ENCODE assay signal across 10 cellular contexts in the genomic region with DNA sequence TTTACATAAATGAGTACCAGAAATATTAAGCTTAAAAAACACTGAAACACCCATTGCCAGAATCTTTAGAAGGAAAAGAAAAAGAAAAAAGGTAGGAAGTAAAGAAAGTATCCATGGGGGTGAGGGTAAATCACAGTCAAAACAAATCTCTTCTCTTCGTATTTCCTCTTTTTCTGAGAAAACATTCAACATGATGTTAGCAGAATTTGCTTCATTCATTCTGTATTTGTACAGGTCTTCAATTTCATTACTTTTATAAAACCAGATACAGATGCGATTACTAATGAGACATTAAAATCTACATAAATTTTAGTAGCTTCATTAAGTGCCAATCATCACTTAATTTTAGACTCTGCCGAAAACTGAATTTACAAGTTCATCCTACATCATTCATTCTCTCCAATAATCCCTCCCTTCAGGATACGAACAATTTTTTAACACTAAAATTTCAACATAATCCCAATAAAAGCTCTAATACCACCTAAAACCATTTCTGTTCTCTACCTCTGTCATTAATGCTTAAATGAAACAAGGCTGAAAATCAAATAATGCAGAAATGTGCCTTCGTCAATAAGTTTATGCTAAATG. TPM values are rescaled to one million over a fixed set of nuclear protein-coding genes. Genes with fewer than 3 reads are reported as not detected.
DNase-seq lines count a peak whose midpoint lies in the region; ATAC-seq and TF ChIP-seq lines count a peak whose summit lies in the region.
"Had no signal": no experiment of that assay in that cellular context is flagged by ENCODE, and none has a peak within 500 bp of the region (broad histone marks: within the 10 kb centered on the region; RNA-seq: fewer than 3 reads in every experiment).

No MANE protein-coding gene starts in this region.

- no peak for TF ChIP-seq POLR2A in heart left ventricle (IDR thresholded peaks at IDR 0.05)

- 40 to 43% (median 40%) methylated on average over 5 of the region's 5 CpGs for WGBS in heart left ventricle, 4 donors
- WGBS in thymus, result 80% methylated on average over 5 of the region's 5 CpGs

- no peaks in the 10 kb centered on the region for H3K27me3 ChIP-seq in heart left ventricle
- H3K27me3 ChIP-seq in thymus (ENCODE audit: control insufficient read depth, insufficient read depth), result no peaks in the 10 kb centered on the region

- intact Hi-C loops in heart left ventricle (cut with DNase I) (loop anchor here in 4 of 10 donors (2.0 to 10.0 kb wide), 5 partner anchors 49 to 290 kb away; no protein-coding TSS in a partner anchor), Right ventricle myocardium superior (cut with DNase I) (no loop called here)

- H3K4me1 ChIP-seq in heart left ventricle, result peaks cover 0 to 100% (median 75%) of the 10 kb centered on the region in 12 donors
- peaks cover 13% of the 10 kb centered on the region for H3K4me1 ChIP-seq in thymus (ENCODE audit: control insufficient read depth, insufficient read depth, low read length)

- DNase-seq in heart left ventricle (no peak), Right ventricle myocardium superior (no peak), T-helper 17 cell (no peak), fibroblast of villous mesenchyme (ENCODE audit: low read depth) (no peak), HK-2 (ENCODE audit: unreplicated experiment) (no peak), NCI-H2029 treated with DMSO at 0.1 percent for 48 hours (lab: John Stamatoyannopoulos, UW) (no peak)
- no peak for DNase-seq in stimulated activated CD4-positive, alpha-beta T cell treated with anti-CD3 and anti-CD28 coated beads, Interleukin-4, amount 100 ng/mL, for 1 hour
- DNase-seq: DMS 273 treated with DMSO at 0.1 percent for 48 hours, NCI-H187 had no signal

- H3K9me3 ChIP-seq in heart left ventricle (no peaks in the 10 kb centered on the region), T-helper 17 cell (ENCODE audit: control insufficient read depth, low read length, poor library complexity, severe bottlenecking) (no peaks in the 10 kb centered on the region), thymus (ENCODE audit: control insufficient read depth) (no peaks in the 10 kb centered on the region)

- peak overlapping the region in 3 of 12 donors; percentile 9 to 30 (median 11) for H3K27ac ChIP-seq in heart left ventricle
- H3K27ac ChIP-seq in thymus (ENCODE audit: low read depth), result no peak overlapping the region

- H3K36me3 ChIP-seq in heart left ventricle (peaks cover 0 to 15% (median 9%) of the 10 kb centered on the region in 9 donors), thymus (ENCODE audit: control insufficient read depth, insufficient read depth) (peaks cover 8% of the 10 kb centered on the region)

- TF ChIP-seq CTCF in heart left ventricle (IDR thresholded peaks at IDR 0.05), result no peak
- TF ChIP-seq CTCF in fibroblast of villous mesenchyme (IDR thresholded peaks at IDR 0.05; ENCODE audit: insufficient read depth, low read depth, low read length), result no peak

- H3K4me1 Mint-ChIP-seq in T-helper 17 cell, result peaks cover 44% of the 10 kb centered on the region

- H3K4me3 ChIP-seq in heart left ventricle (peak overlapping the region in 9 of 12 donors; percentile 64 to 95 (median 87)), fibroblast of villous mesenchyme (ENCODE audit: low read depth, low read length) (peak overlapping the region; percentile 94), thymus (ENCODE audit: low read length) (peak overlapping the region; percentile 37)

- ATAC-seq in heart left ventricle, result no peak
- no peak for ATAC-seq in Right ventricle myocardium superior (ENCODE audit: poor library complexity)
- ATAC-seq in T-helper 17 cell, result no peak

- H3K27me3 Mint-ChIP-seq in T-helper 17 cell, result no peaks in the 10 kb centered on the region

- peak overlapping the region; percentile 84 for H3K4me3 Mint-ChIP-seq in T-helper 17 cell

- peak overlapping the region; percentile 71 for H3K27ac Mint-ChIP-seq in T-helper 17 cell

- no peaks in the 10 kb centered on the region for H3K36me3 Mint-ChIP-seq in T-helper 17 cell (ENCODE audit: low read depth)

RNA-seq across cellular contexts. Expression of a gene that starts 7.0 kb away (rescaled TPM):
- total RNA-seq in heart left ventricle (10 to 100 TPM; 29.6 to 73.7 (median 50.6) TPM), Right ventricle myocardium superior (48.9 TPM), T-helper 17 cell (100 to 1,000 TPM; 118 to 133 TPM), fibroblast of villous mesenchyme (44.8 and 55.7 TPM in 2 replicates)
- polyA plus RNA-seq in heart left ventricle (10 to 100 TPM; 10.4 to 21.5 TPM), thymus (62.3 TPM)

Comparison
In these comparisons a context has a peak if more than half of its experiments do, and no peak if none do; other contexts are left out.
1. H3K4me3 ChIP-seq: peak in every context shown above with its lines; median percentile 94 in fibroblast of villous mesenchyme; 87 in heart left ventricle; 37 in thymus.